Comparison of ENCODE assay signal across 26 cellular contexts in the genomic region with DNA sequence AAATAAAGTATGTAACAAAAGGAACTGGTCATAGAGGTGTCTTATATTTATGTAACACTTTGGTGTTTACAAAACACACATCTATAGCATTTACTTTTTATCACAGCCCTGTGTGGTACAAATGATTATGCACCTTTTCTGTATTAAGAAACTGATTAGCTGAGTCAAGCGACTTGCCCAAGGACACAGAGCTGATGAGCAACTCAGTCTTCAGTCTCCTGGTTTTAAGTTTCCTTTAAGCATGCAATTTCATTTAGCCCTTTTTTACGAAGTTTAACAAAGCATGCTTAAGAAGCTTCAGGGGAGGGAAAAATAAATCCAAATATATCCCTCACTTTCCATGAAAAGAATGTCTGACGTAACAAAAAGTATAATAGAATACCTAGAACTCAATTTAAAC. TPM values are rescaled to one million over a fixed set of nuclear protein-coding genes. Genes with fewer than 3 reads are reported as not detected.
"Had no signal": no experiment of that assay in that cellular context is flagged by ENCODE, and none has a peak within 500 bp of the region (broad histone marks: within the 10 kb centered on the region; RNA-seq: fewer than 3 reads in every experiment).

No MANE protein-coding gene starts in this region.

- H3K27me3 ChIP-seq: ovary had no signal

- H3K4me3 ChIP-seq: ovary, thoracic aorta, upper lobe of right lung had no signal

- H3K27ac ChIP-seq: neutrophil, ovary, thoracic aorta, upper lobe of right lung had no signal

- DNase-seq: activated B cell treated with CpG ODN at 0.5 μM for 24 hours; activated CD4-positive, alpha-beta memory T cell treated with anti-CD3 and anti-CD28 coated beads for 36 hours; activated CD4-positive, alpha-beta T cell treated with anti-CD3 and anti-CD28 coated beads for 36 hours; activated effector memory CD4-positive, alpha-beta T cell treated with Interleukin-2 at 50 U/mL for 16 hours; activated naive CD4-positive, alpha-beta T cell treated with anti-CD3 and anti-CD28 coated beads for 36 hours; activated naive CD8-positive, alpha-beta T cell treated with anti-CD3 and anti-CD28 coated beads, Interleukin-2, amount 10 ng/mL, durations not matched to agents 7 days and 5 days; activated T-cell treated with anti-CD3 and anti-CD28 coated beads, Interleukin-2, amount 50 U/mL, for 48 hours; amniotic stem cell; cortex of kidney; erythroblast; foreskin fibroblast; head of caudate nucleus; hypothalamus; left colon; ovary; small intestine; stimulated activated CD4-positive, alpha-beta T cell treated with anti-CD3 and anti-CD28 coated beads, Interleukin-2, amount 100 ng/mL, for 24 hours; SW 1271; T-helper 17 cell; upper lobe of right lung had no signal

- H3K9me3 ChIP-seq: neutrophil, ovary, thoracic aorta, upper lobe of right lung had no signal

- ATAC-seq: activated CD4-positive, alpha-beta T cell treated with anti-CD3 and anti-CD28 coated beads for 36 hours; left colon; natural killer cell treated with Interleukin-12 subunit alpha and Interleukin-12 subunit beta and Interleukin-15 and Interleukin-18, amount 100 ng/mL, for 72 hours; sciatic nerve; stimulated activated memory B cell treated with anti-CD40 and anti-IgM and Interleukin-4, amounts not matched to agents 10 μg/mL and 1 μg/mL and 100 μg/mL, for 72 hours; T-helper 17 cell; upper lobe of right lung had no signal

- H3K36me3 ChIP-seq: neutrophil, ovary, thoracic aorta, upper lobe of right lung had no signal

RNA-seq across cellular contexts. Expression of a gene that starts 2.4 kb away (rescaled TPM):
- total RNA-seq: activated B cell treated with CpG ODN at 0.5 μM for 24 hours; activated naive CD4-positive, alpha-beta T cell treated with anti-CD3 and anti-CD28 coated beads for 36 hours; fibroblast of lung; natural killer cell treated with Interleukin-12 subunit alpha and Interleukin-12 subunit beta and Interleukin-15 and Interleukin-18, amount 100 ng/mL, for 72 hours; sciatic nerve; thoracic aorta had no signal
